10 cellular contexts compared by ENCODE assay signal in the genomic region with DNA sequence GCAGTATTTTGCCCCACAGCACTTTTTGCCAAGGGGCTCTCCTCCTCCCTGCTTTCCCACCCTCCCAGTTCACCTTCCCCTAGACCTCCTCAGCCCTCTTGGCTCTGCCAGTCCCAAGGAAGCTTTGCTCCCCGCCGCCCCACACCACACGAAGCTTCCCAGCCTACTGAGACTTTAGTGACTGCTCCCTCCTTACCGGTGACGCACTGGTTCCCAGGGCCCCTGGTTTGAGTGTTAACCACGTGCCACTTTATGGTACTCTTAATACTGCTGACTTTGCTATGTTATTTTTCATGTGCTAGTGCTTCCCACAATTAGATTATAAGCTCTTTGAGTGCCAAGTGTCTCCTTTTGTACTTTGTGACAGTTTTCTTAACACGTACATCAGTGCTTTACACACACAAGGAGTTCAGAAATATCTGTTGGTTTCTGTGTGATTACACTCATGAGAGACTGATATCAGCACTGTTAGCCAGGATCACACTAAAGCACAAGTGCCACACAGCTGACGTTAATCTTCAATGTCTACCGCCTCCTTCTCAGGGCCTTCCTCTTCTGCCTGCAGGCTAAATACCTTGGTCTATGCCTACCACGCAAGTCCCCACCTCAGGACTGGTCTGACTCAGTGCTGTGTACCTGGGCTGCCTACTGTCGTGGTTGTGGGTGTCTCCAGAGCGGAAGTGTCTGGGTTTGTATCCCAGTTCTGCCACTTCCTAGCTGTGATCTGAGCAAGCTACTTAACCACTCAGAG.
DNase-seq lines count a peak whose midpoint lies in the region; ATAC-seq lines count a peak whose summit lies in the region.
"Had no signal": no experiment of that assay in that cellular context is flagged by ENCODE, and none has a peak within 500 bp of the region (broad histone marks: within the 10 kb centered on the region; RNA-seq: fewer than 3 reads in every experiment).

No MANE protein-coding gene starts in this region.

- no peaks in the 10 kb centered on the region for H3K9me3 Mint-ChIP-seq in CD8-positive, alpha-beta memory T cell
- H3K9me3 Mint-ChIP-seq in activated naive CD4-positive, alpha-beta T cell treated with anti-CD3 and anti-CD28 coated beads, Interleukin-2, amount 50 U/mL, for 72 hours, result no peaks in the 10 kb centered on the region
- no peaks in the 10 kb centered on the region for H3K9me3 Mint-ChIP-seq in naive thymus-derived CD8-positive, alpha-beta T cell
- H3K9me3 Mint-ChIP-seq: activated T-helper 2 cell treated with anti-CD3 and anti-CD28 coated beads, Interferon-gamma antibody, Interleukin-2, Interleukin-4, amounts not matched to agents 10 μg/mL and 5 μg/mL and 100 μg/mL, durations not matched to agents 14 hours and 24 hours and 36 hours had no signal

- H3K4me1 Mint-ChIP-seq in CD8-positive, alpha-beta memory T cell, result peaks cover 17 to 22% (median 21%) of the 10 kb centered on the region in 3 donors
- H3K4me1 Mint-ChIP-seq in naive thymus-derived CD8-positive, alpha-beta T cell, result peaks cover 7 to 23% (median 16%) of the 10 kb centered on the region in 4 donors

- peak; percentile 92 for ATAC-seq in activated naive CD4-positive, alpha-beta T cell treated with anti-CD3 and anti-CD28 coated beads, Interleukin-2, amount 50 U/mL, for 72 hours
- ATAC-seq in naive thymus-derived CD8-positive, alpha-beta T cell, result peak in 1 of 2 donors; percentile 39
- ATAC-seq in HG03342 (IDR thresholded peaks at IDR 0.05; ENCODE audit: unreplicated experiment), result no peak
- no peak for ATAC-seq in HG03139 (IDR thresholded peaks at IDR 0.05; ENCODE audit: unreplicated experiment)

- no peaks in the 10 kb centered on the region for H3K27me3 ChIP-seq in CD8-positive, alpha-beta memory T cell (ENCODE audit: insufficient read depth, low read length, poor library complexity, severe bottlenecking)
- H3K27me3 ChIP-seq: vagina had no signal

- no peak overlapping the region for H3K27ac ChIP-seq in CD8-positive, alpha-beta memory T cell (ENCODE audit: low read depth, low read length)
- H3K27ac ChIP-seq: vagina had no signal

- no peaks in the 10 kb centered on the region for H3K36me3 Mint-ChIP-seq in CD8-positive, alpha-beta memory T cell
- no peaks in the 10 kb centered on the region for H3K36me3 Mint-ChIP-seq in activated naive CD4-positive, alpha-beta T cell treated with anti-CD3 and anti-CD28 coated beads, Interleukin-2, amount 50 U/mL, for 72 hours
- no peaks in the 10 kb centered on the region for H3K36me3 Mint-ChIP-seq in naive thymus-derived CD8-positive, alpha-beta T cell

- CTCF ChIA-PET in CD8-positive, alpha-beta memory T cell (lab: Charles Lee), result interaction anchor here (1.2 to 1.9 kb wide), 5 partner anchors 26 to 192 kb away, joined by 3 to 6 read pairs (median 5); no protein-coding TSS in a partner anchor

- H3K4me3 ChIP-seq in CD8-positive, alpha-beta memory T cell (ENCODE audit: low read length), result no peak overlapping the region
- H3K4me3 ChIP-seq: vagina had no signal

- H3K36me3 ChIP-seq in CD8-positive, alpha-beta memory T cell (ENCODE audit: insufficient read depth, low read length), result no peaks in the 10 kb centered on the region
- H3K36me3 ChIP-seq: vagina had no signal

- no peaks in the 10 kb centered on the region for H3K9me3 ChIP-seq in CD8-positive, alpha-beta memory T cell (ENCODE audit: low read length)
- H3K9me3 ChIP-seq: vagina had no signal

- in situ Hi-C loops in KBM-7 (cut with MboI; ENCODE audit: low pct_unique_long_range_greater_than_20kb, low sequenced_read_pairs), result loop anchor here (25.0 kb wide), 1 partner anchor 181 kb away; no protein-coding TSS in a partner anchor

- peaks cover 0 to 1% of the 10 kb centered on the region in 2 donors for H3K27me3 Mint-ChIP-seq in CD8-positive, alpha-beta memory T cell
- no peaks in the 10 kb centered on the region for H3K27me3 Mint-ChIP-seq in naive thymus-derived CD8-positive, alpha-beta T cell

- H3K27ac Mint-ChIP-seq in CD8-positive, alpha-beta memory T cell, result peak overlapping the region; percentile 42 to 96 (median 77)
- H3K27ac Mint-ChIP-seq in activated naive CD4-positive, alpha-beta T cell treated with anti-CD3 and anti-CD28 coated beads, Interleukin-2, amount 50 U/mL, for 72 hours, result peak overlapping the region; percentile 53 to 63
- H3K27ac Mint-ChIP-seq in naive thymus-derived CD8-positive, alpha-beta T cell, result peak overlapping the region in 6 of 10 donors; percentile 30 to 65 (median 50)
- H3K27ac Mint-ChIP-seq: activated T-helper 2 cell treated with anti-CD3 and anti-CD28 coated beads, Interferon-gamma antibody, Interleukin-2, Interleukin-4, amounts not matched to agents 10 μg/mL and 5 μg/mL and 100 μg/mL, durations not matched to agents 14 hours and 24 hours and 36 hours had no signal

- POLR2A ChIA-PET in CD8-positive, alpha-beta memory T cell (lab: Charles Lee), result no interaction called here
- POLR2A ChIA-PET in naive thymus-derived CD8-positive, alpha-beta T cell (lab: Charles Lee), result interaction anchor here (0.8 kb wide), 1 partner anchor 28 kb away, joined by 3 read pairs; no protein-coding TSS in a partner anchor

- peak in 4 of 5 donors; percentile 23 to 64 (median 37) for DNase-seq in CD8-positive, alpha-beta memory T cell
- DNase-seq in KBM-7 (peak; percentile 35), SIG-M5 treated with dmso at 0.1 percent for 504 hours (lab: John Stamatoyannopoulos, UW; ENCODE audit: unreplicated experiment) (no peak), NCI-H2081 (lab: John Stamatoyannopoulos, UW) (no peak)
- peak; percentile 54 to 63 for DNase-seq in activated naive CD4-positive, alpha-beta T cell treated with anti-CD3 and anti-CD28 coated beads, Interleukin-2, amount 50 U/mL, for 72 hours (ENCODE audit: low spot score in 2 of 2)
- DNase-seq in naive thymus-derived CD8-positive, alpha-beta T cell, result peak in 2 of 10 donors; percentile 1 to 9

- H3K4me3 Mint-ChIP-seq in CD8-positive, alpha-beta memory T cell, result peak overlapping the region in 4 of 7 donors; percentile 16 to 55 (median 18)
- peak overlapping the region in 1 of 10 donors; percentile 22 for H3K4me3 Mint-ChIP-seq in naive thymus-derived CD8-positive, alpha-beta T cell

- H3K4me1 ChIP-seq in CD8-positive, alpha-beta memory T cell (ENCODE audit: insufficient read depth, low read length), result peaks cover 18% of the 10 kb centered on the region

Comparison
In these comparisons a context has a peak if more than half of its experiments do, and no peak if none do; other contexts are left out.
1. DNase-seq: peak in CD8-positive, alpha-beta memory T cell (4 of 5), KBM-7 (single experiment) and activated naive CD4-positive, alpha-beta T cell treated with anti-CD3 and anti-CD28 coated beads, Interleukin-2, amount 50 U/mL, for 72 hours (2 of 2); none in SIG-M5 treated with dmso at 0.1 percent for 504 hours (single experiment) and NCI-H2081 (0 of 2).
2. ATAC-seq: peak in activated naive CD4-positive, alpha-beta T cell treated with anti-CD3 and anti-CD28 coated beads, Interleukin-2, amount 50 U/mL, for 72 hours (2 of 2); none in HG03342 (single experiment) and HG03139 (single experiment).
3. Peak in every context shown above with its lines, with median percentiles within 50 percentile points of each other: H3K27ac Mint-ChIP-seq.